Comparison of ENCODE assay signal across 23 cellular contexts in genomic region chr2:121776885-121777698, GRCh38. TPM values are rescaled to one million over a fixed set of nuclear protein-coding genes. Genes with fewer than 3 reads are reported as not detected.
DNase-seq lines count a peak whose midpoint lies in the region; ATAC-seq and TF ChIP-seq lines count a peak whose summit lies in the region.
"Had no signal": no experiment of that assay in that cellular context is flagged by ENCODE, and none has a peak within 500 bp of the region (broad histone marks: within the 10 kb centered on the region; RNA-seq: fewer than 3 reads in every experiment).

No MANE protein-coding gene starts in this region.

- no peaks in the 10 kb centered on the region for H3K9me3 ChIP-seq in SK-N-SH
- H3K9me3 ChIP-seq in PC-9 (ENCODE audit: insufficient read depth, low read depth) = no peaks in the 10 kb centered on the region
- H3K9me3 ChIP-seq in fibroblast of lung (ENCODE audit: control insufficient read depth, insufficient read depth, low read depth, low read length) = no peaks in the 10 kb centered on the region
- no peaks in the 10 kb centered on the region for H3K9me3 ChIP-seq in breast epithelium
- H3K9me3 ChIP-seq in upper lobe of right lung = no peaks in the 10 kb centered on the region
- H3K9me3 ChIP-seq: BLaER1, heart left ventricle, left lung, mucosa of descending colon, Peyer's patch, upper lobe of left lung had no signal

- TF ChIP-seq CTCF in SK-N-SH (IDR thresholded peaks at IDR 0.05) (no peak), PC-9 (conservative IDR thresholded peaks at IDR 0.05) (no peak), fibroblast of lung (conservative IDR thresholded peaks at IDR 0.05 in 1 of 2, IDR thresholded peaks at IDR 0.05 in 1 of 2; ENCODE audit: low read depth in 1 of 2, low read length in 2 of 2) (no peak), breast epithelium (IDR thresholded peaks at IDR 0.05) (no peak), upper lobe of right lung (IDR thresholded peaks at IDR 0.05) (no peak)

- ATAC-seq in SK-N-SH treated with all-trans-retinoic acid at 6 μM for 48 hours (no peak), upper lobe of right lung (no peak)
- ATAC-seq: heart left ventricle, left lung had no signal

- 63% methylated on average over 12 of the region's 12 CpGs for WGBS in SK-N-SH (ENCODE audit: low lambda C conversion rate)

- no peak for TF ChIP-seq EP300 in SK-N-SH (IDR thresholded peaks at IDR 0.05; ENCODE audit: borderline replicate concordance in 1 of 2, low read depth in 1 of 2, low read length in 1 of 2)

- POLR2A ChIA-PET in SK-N-SH (lab: Yijun Ruan, JAX) = no interaction called here
- POLR2A ChIA-PET in PC-9 (lab: Charles Lee; ENCODE audit: unreplicated experiment) = no interaction called here

- no peak for TF ChIP-seq RAD21 in SK-N-SH (IDR thresholded peaks at IDR 0.05; ENCODE audit: low read length)

- H3K9me2 ChIP-seq in SK-N-SH = no peaks in the 10 kb centered on the region
- no peaks in the 10 kb centered on the region for H3K9me2 ChIP-seq in PC-9 (ENCODE audit: insufficient read depth)

- peaks cover 0 to 16% of the 10 kb centered on the region in 2 experiments; a peak in 2 of 4 replicates for H3K4me1 ChIP-seq in SK-N-SH (ENCODE audit: control insufficient read depth in 1 of 2, insufficient read depth in 2 of 2, low read depth in 1 of 2, low read length in 1 of 2)
- no peaks in the 10 kb centered on the region; the same call in none of the 2 replicates for H3K4me1 ChIP-seq in PC-9 (replicated peaks; ENCODE audit: insufficient read depth)
- H3K4me1 ChIP-seq in fibroblast of lung (ENCODE audit: control insufficient read depth, extremely low read depth, insufficient read depth, low read length) = no peaks in the 10 kb centered on the region
- H3K4me1 ChIP-seq in breast epithelium = no peaks in the 10 kb centered on the region
- H3K4me1 ChIP-seq in upper lobe of right lung = no peaks in the 10 kb centered on the region
- H3K4me1 ChIP-seq: left lung, Peyer's patch had no signal

- H2AFZ ChIP-seq in SK-N-SH (ENCODE audit: low read depth) (no peak overlapping the region), PC-9 (no peak overlapping the region), fibroblast of lung (ENCODE audit: low read length) (peak overlapping the region; percentile 49)
- H2AFZ ChIP-seq: neural progenitor cell had no signal

- H3K79me2 ChIP-seq in SK-N-SH (ENCODE audit: insufficient read depth) (no peaks in the 10 kb centered on the region), PC-9 (ENCODE audit: low read depth) (no peaks in the 10 kb centered on the region), fibroblast of lung (ENCODE audit: control insufficient read depth, insufficient read depth, low read length) (no peaks in the 10 kb centered on the region)

- H3K27ac ChIP-seq in SK-N-SH (ENCODE audit: low read depth in 2 of 2, low read length in 1 of 2) = no peak overlapping the region
- H3K27ac ChIP-seq in PC-9 = no peak overlapping the region
- H3K27ac ChIP-seq in fibroblast of lung (ENCODE audit: insufficient read depth, low read length) = no peak overlapping the region
- no peak overlapping the region for H3K27ac ChIP-seq in breast epithelium
- no peak overlapping the region for H3K27ac ChIP-seq in upper lobe of right lung
- H3K27ac ChIP-seq: BLaER1, heart left ventricle, HL-60, left lung, neural progenitor cell, Peyer's patch, upper lobe of left lung had no signal

- no peaks in the 10 kb centered on the region for H4K20me1 ChIP-seq in SK-N-SH (ENCODE audit: insufficient read depth)
- H4K20me1 ChIP-seq in PC-9 (ENCODE audit: insufficient read depth) = no peaks in the 10 kb centered on the region
- no peaks in the 10 kb centered on the region for H4K20me1 ChIP-seq in fibroblast of lung (ENCODE audit: control insufficient read depth, extremely low read depth, insufficient read depth, low read length)
- H4K20me1 ChIP-seq: BLaER1 had no signal

- BruUV-seq in PC-9 (replicated peaks; lab: Mats Ljungman, UMichigan) = no TSS peak

- H3K36me3 ChIP-seq in SK-N-SH (replicated peaks in 1 of 2; ENCODE audit: control insufficient read depth in 1 of 2, insufficient read depth in 2 of 2, low read length in 1 of 2) (no peaks in the 10 kb centered on the region), PC-9 (ENCODE audit: low read depth) (no peaks in the 10 kb centered on the region), fibroblast of lung (ENCODE audit: control insufficient read depth, insufficient read depth, low read length) (no peaks in the 10 kb centered on the region), breast epithelium (no peaks in the 10 kb centered on the region), upper lobe of right lung (no peaks in the 10 kb centered on the region)
- H3K36me3 ChIP-seq: BLaER1, heart left ventricle, left lung, neural progenitor cell, Peyer's patch, upper lobe of left lung had no signal

- no peak for TF ChIP-seq POLR2A in breast epithelium (IDR thresholded peaks at IDR 0.05)

- no peak overlapping the region for H3K9ac ChIP-seq in SK-N-SH
- H3K9ac ChIP-seq in fibroblast of lung (ENCODE audit: insufficient read depth, low read length) = no peak overlapping the region
- H3K9ac ChIP-seq: BLaER1, neural progenitor cell had no signal

- 0 out of 2 replicates have a peak overlapping the region, but pooled peaks have one; percentile 28 for H3K4me2 ChIP-seq in SK-N-SH
- H3K4me2 ChIP-seq in PC-9 = 0 out of 2 replicates have a peak overlapping the region, but pooled peaks have one; percentile 3
- H3K4me2 ChIP-seq in fibroblast of lung (ENCODE audit: extremely low read depth, insufficient read depth, low read length) = no peak overlapping the region
- H3K4me2 ChIP-seq: BLaER1, neural progenitor cell had no signal

- DNase-seq in SK-N-SH (no peak), PC-9 (peak in 1 of 2 experiments; percentile 10), fibroblast of lung (ENCODE audit: low read depth in 2 of 2) (peak; percentile 23 to 37), breast epithelium (ENCODE audit: low spot score in 2 of 2) (no peak), mucosa of gallbladder (ENCODE audit: low spot score) (no peak), upper lobe of right lung (no peak)
- DNase-seq in stimulated activated naive CD4-positive, alpha-beta T cell (lab: John Stamatoyannopoulos, UW) = no peak
- DNase-seq: activated CD4-positive, alpha-beta T cell treated with anti-CD3 and anti-CD28 coated beads, Interleukin-2, amount 50 U/mL, for 48 hours; activated gamma-delta T cell treated with Interleukin-2 at 50 U/mL for 16 hours; central memory CD4-positive, alpha-beta T cell; effector CD4-positive, alpha-beta T cell; heart left ventricle; left lung; mucosa of descending colon; NCI-H1417 treated with DMSO at 0.1 percent for 48 hours; NCI-H748 treated with DMSO at 0.1 percent for 48 hours; Peyer's patch; stimulated activated CD4-positive, alpha-beta T cell treated with anti-CD3 and anti-CD28 coated beads, Interleukin-4, amount 100 ng/mL, for 24 hours; upper lobe of left lung had no signal

- intact Hi-C loops in PC-9 (cut with micrococcal nuclease; ENCODE audit: unreplicated experiment) (no loop called here), breast epithelium (cut with DNase I; ENCODE audit: low total_unique reads) (loop anchor here (5.0 kb wide), 1 partner anchor 90 kb away; no protein-coding TSS in a partner anchor), upper lobe of right lung (cut with DNase I) (no loop called here)

- CTCF ChIA-PET in SK-N-SH (lab: Yijun Ruan, JAX) = no interaction called here
- CTCF ChIA-PET in PC-9 (lab: Charles Lee) = no interaction called here

- no peaks in the 10 kb centered on the region for H3K27me3 ChIP-seq in SK-N-SH (ENCODE audit: insufficient read depth)
- peaks cover 6% of the 10 kb centered on the region; the same call in 1 of the 2 replicates for H3K27me3 ChIP-seq in PC-9 (ENCODE audit: insufficient read depth, low read depth)
- peaks cover 4% of the 10 kb centered on the region for H3K27me3 ChIP-seq in fibroblast of lung (ENCODE audit: control insufficient read depth, insufficient read depth, low read length)
- H3K27me3 ChIP-seq in breast epithelium = no peaks in the 10 kb centered on the region
- no peaks in the 10 kb centered on the region for H3K27me3 ChIP-seq in upper lobe of right lung
- H3K27me3 ChIP-seq: BLaER1, heart left ventricle, left lung, neural progenitor cell, Peyer's patch, upper lobe of left lung had no signal

- H3K4me3 ChIP-seq in SK-N-SH (ENCODE audit: low read depth in 2 of 2, low read length in 1 of 2) = no peak overlapping the region
- H3K4me3 ChIP-seq in PC-9 = no peak overlapping the region
- no peak overlapping the region for H3K4me3 ChIP-seq in fibroblast of lung (replicated peaks in 1 of 4; ENCODE audit: control extremely low read depth in 1 of 4, insufficient read depth in 1 of 4, low read depth in 3 of 4, low read length in 4 of 4)
- H3K4me3 ChIP-seq in breast epithelium = no peak overlapping the region
- H3K4me3 ChIP-seq in upper lobe of right lung = no peak overlapping the region
- H3K4me3 ChIP-seq: BLaER1, heart left ventricle, left lung, mucosa of descending colon, neural progenitor cell, Peyer's patch, upper lobe of left lung had no signal

- peaks cover 9% of the 10 kb centered on the region for H3F3A ChIP-seq in SK-N-SH (replicated peaks; ENCODE audit: insufficient read depth)
- H3F3A ChIP-seq in PC-9 (ENCODE audit: insufficient read depth, low read depth) = peaks cover 4% of the 10 kb centered on the region; the same call in 1 of the 2 replicates

TF ChIP-seq in SK-N-SH, 30 proteins besides CTCF, POLR2A, EP300 and RAD21 (continues in another document):
- no peak for TF ChIP-seq RFX5 (IDR thresholded peaks at IDR 0.05; ENCODE audit: low read length)
- no peak for TF ChIP-seq POLR2AphosphoS5 (IDR thresholded peaks at IDR 0.05; ENCODE audit: low read depth, low read length)

TF ChIP-seq in SK-N-SH treated with all-trans-retinoic acid at 6 μM for 48 hours, 23 proteins besides CTCF, POLR2A, EP300 and RAD21 (continues in another document):
- TF ChIP-seq PPARA (CRISPR knock-in tag; IDR thresholded peaks at IDR 0.05; ENCODE audit: borderline replicate concordance) = no peak

RNA-seq across cellular contexts. Expression of gene TSN, which starts 21.6 kb away (rescaled TPM):
- polyA plus RNA-seq in SK-N-SH (2012; rRNA removed) = 26.1 and 35.1 TPM in 2 replicates
- 36.5 and 40.7 TPM in 2 replicates for polyA plus RNA-seq in SK-N-SH (2012; cell fraction: cytosol; rRNA removed)
- 12.2 and 16.9 TPM in 2 replicates for polyA plus RNA-seq in SK-N-SH (2012; cell fraction: nucleus; rRNA removed)
- total RNA-seq in PC-9 (2021) = 69.8 and 70.4 TPM in 2 replicates
- total RNA-seq in fibroblast of lung = 40.0 and 42.9 TPM in 2 replicates
- polyA plus RNA-seq in fibroblast of lung = 50.4 and 59.0 TPM in 2 replicates
- polyA plus RNA-seq in fibroblast of lung (2012) = 36.9 and 46.6 TPM in 2 replicates
- 12.3 and 35.9 TPM in 2 replicates for polyA minus RNA-seq in fibroblast of lung (ENCODE audit: low replicate concordance)
- total RNA-seq in breast epithelium = 10 to 100 TPM; 35.1 to 55.8 (median 42.7) TPM
- total RNA-seq in mucosa of gallbladder = 76.5 TPM
- 48.2 TPM for total RNA-seq in upper lobe of right lung

RNA-seq across cellular contexts. Expression of gene NIFK, which starts 40.4 kb away (rescaled TPM):
- polyA plus RNA-seq in SK-N-SH (2012; rRNA removed) (17.0 and 22.8 TPM in 2 replicates), fibroblast of lung (30.7 and 38.7 TPM in 2 replicates)
- 27.2 and 43.1 TPM in 2 replicates for polyA plus RNA-seq in SK-N-SH (2012; cell fraction: cytosol; rRNA removed)
- polyA plus RNA-seq in SK-N-SH (2012; cell fraction: nucleus; rRNA removed) = 15.2 and 23.2 TPM in 2 replicates
- total RNA-seq in PC-9 (2021) (48.1 and 75.9 TPM in 2 replicates), fibroblast of lung (45.5 and 47.4 TPM in 2 replicates), breast epithelium (10 to 100 TPM; 33.9 to 45.6 (median 39.1) TPM), mucosa of gallbladder (27.8 TPM), upper lobe of right lung (36.4 TPM)
- polyA plus RNA-seq in fibroblast of lung (2012) = 35.3 and 50.9 TPM in 2 replicates
- polyA minus RNA-seq in fibroblast of lung (ENCODE audit: low replicate concordance) = 3.1 and 4.0 TPM in 2 replicates

Comparison
In these comparisons a context has a peak if more than half of its experiments do, and no peak if none do; other contexts are left out.
1. DNase-seq: peak in fibroblast of lung (2 of 2); none in SK-N-SH (single experiment), breast epithelium (0 of 2), mucosa of gallbladder (single experiment), stimulated activated naive CD4-positive, alpha-beta T cell (0 of 6) and upper lobe of right lung (single experiment).